In genomic region chr15:90225047-90225446, GRCh38 we compare ENCODE assay signal across 18 cellular contexts. TPM values are rescaled to one million over a fixed set of nuclear protein-coding genes. Genes with fewer than 3 reads are reported as not detected.
DNase-seq lines count a peak whose midpoint lies in the region; ATAC-seq and TF ChIP-seq lines count a peak whose summit lies in the region.
"Had no signal": no experiment of that assay in that cellular context is flagged by ENCODE, and none has a peak within 500 bp of the region (broad histone marks: within the 10 kb centered on the region; RNA-seq: fewer than 3 reads in every experiment).

No MANE protein-coding gene starts in this region.

- CTCF ChIA-PET in Panc1 (lab: Charles Lee): no interaction called here

- H2BK120ac ChIP-seq in neuronal stem cell (ENCODE audit: low read depth, low read length): peak overlapping the region; percentile 67

- H2BK5ac ChIP-seq in neuronal stem cell (ENCODE audit: low read length): no peak overlapping the region

- no TSS peak for BruUV-seq in Panc1 (replicated peaks; lab: Mats Ljungman, UMichigan)

- ATAC-seq in Panc1 (0 out of 2 replicates have a peak, but pooled peaks have one; percentile 0), HG02678 (IDR thresholded peaks at IDR 0.05; ENCODE audit: unreplicated experiment) (no peak), GM19397 (IDR thresholded peaks at IDR 0.05; ENCODE audit: unreplicated experiment) (no peak)

- H4K20me1 ChIP-seq in BLaER1: peaks cover 37% of the 10 kb centered on the region

- H3K23ac ChIP-seq in neuronal stem cell (ENCODE audit: low read depth, low read length, poor library complexity): peak overlapping the region; percentile 85

- H4K8ac ChIP-seq in neuronal stem cell (ENCODE audit: low read depth, low read length): no peak overlapping the region

- no CpG with 5 or more reads among the region's 17 CpGs for WGBS in neuronal stem cell (ENCODE audit: extremely low coverage in 2 of 2, insufficient read length in 2 of 2, insufficient replicate concordance in 1 of 2), 2 donors

- intact Hi-C loops in Panc1 (cut with micrococcal nuclease; ENCODE audit: unreplicated experiment): no loop called here

- H2BK12ac ChIP-seq in neuronal stem cell (ENCODE audit: low read length): no peak overlapping the region

- TF ChIP-seq CTCF in Panc1 (IDR thresholded peaks at IDR 0.05): no peak

- POLR2A ChIA-PET in Panc1 (lab: Charles Lee): no interaction called here

- H3K4me2 ChIP-seq in BLaER1 (peak overlapping the region; percentile 62), neuronal stem cell (ENCODE audit: insufficient read depth, low read length, poor library complexity, severe bottlenecking) (no peak overlapping the region)

- no peak overlapping the region for H4K91ac ChIP-seq in neuronal stem cell (ENCODE audit: low read depth, low read length, poor library complexity)

- H2AK5ac ChIP-seq in neuronal stem cell (ENCODE audit: low read depth, low read length): no peak overlapping the region

- no peak overlapping the region for H3K4ac ChIP-seq in neuronal stem cell (ENCODE audit: low read length)

- H3K4me1 ChIP-seq in BLaER1 (peaks cover 55% of the 10 kb centered on the region), Panc1 (ENCODE audit: control insufficient read depth, insufficient read depth, low read length) (peaks cover 98% of the 10 kb centered on the region), neuronal stem cell (ENCODE audit: control insufficient read depth in 2 of 2, insufficient read depth in 1 of 2, low read depth in 1 of 2, low read length in 2 of 2) (no peaks in the 10 kb centered on the region)

- H3K36me3 ChIP-seq in BLaER1 (peaks cover 94% of the 10 kb centered on the region), Panc1 (ENCODE audit: control insufficient read depth, insufficient read depth, low read length) (peaks cover 29% of the 10 kb centered on the region), neuronal stem cell (replicated peaks in 1 of 2; ENCODE audit: control insufficient read depth in 2 of 2, insufficient read depth in 2 of 2, low read length in 2 of 2) (peaks cover 52 to 79% of the 10 kb centered on the region in 2 donors)

- in situ Hi-C loops in Panc1 (cut with HindIII; ENCODE audit: low pct_unique_long_range_greater_than_20kb, low sequenced_read_pairs): no loop called here

- H2BK15ac ChIP-seq in neuronal stem cell (ENCODE audit: low read length): no peak overlapping the region

- no peak overlapping the region for H3K4me3 ChIP-seq in BLaER1
- no peak overlapping the region for H3K4me3 ChIP-seq in Panc1 (ENCODE audit: low read depth in 2 of 2, low read length in 2 of 2)
- peak overlapping the region in 1 of 2 donors; percentile 3 for H3K4me3 ChIP-seq in neuronal stem cell (ENCODE audit: low read length in 2 of 2)
- H3K4me3 ChIP-seq: GM23248 had no signal

- peaks cover 11% of the 10 kb centered on the region for H3K79me1 ChIP-seq in neuronal stem cell (ENCODE audit: low read depth, low read length)

- H3K27ac ChIP-seq in BLaER1 (peak overlapping the region; percentile 35; the same call in 1 of the 2 replicates), Panc1 (ENCODE audit: low read length) (peak overlapping the region; percentile 99), cingulate gyrus (ENCODE audit: low read depth, low read length) (peak overlapping the region; percentile 39), neuronal stem cell (replicated peaks; ENCODE audit: low read length) (no peak overlapping the region)
- H3K27ac ChIP-seq: 22Rv1, GM23248 had no signal

- peak overlapping the region; percentile 38 for H3K18ac ChIP-seq in neuronal stem cell (ENCODE audit: low read length)

- no peaks in the 10 kb centered on the region for H3K27me3 ChIP-seq in BLaER1
- H3K27me3 ChIP-seq in Panc1 (ENCODE audit: control insufficient read depth, insufficient read depth, low read length): no peaks in the 10 kb centered on the region
- H3K27me3 ChIP-seq in neuronal stem cell (ENCODE audit: control insufficient read depth in 3 of 3, insufficient read depth in 3 of 3, low read depth in 1 of 3, low read length in 3 of 3): no peaks in the 10 kb centered on the region

- DNase-seq in Panc1 (ENCODE audit: low read depth, low spot score) (no peak), neuronal stem cell (ENCODE audit: low spot score) (no peak)
- no peak for DNase-seq in activated CD8-positive, alpha-beta memory T cell treated with anti-CD3 and anti-CD28 coated beads, Interleukin-2, amount 50 U/mL, for 48 hours
- DNase-seq: C1 segment of cervical spinal cord; CD4-positive, CD25-positive, alpha-beta regulatory T cell; CD8-positive, alpha-beta memory T cell; DMS79; GF-D8; GM23248; HCEC 1CT; IMR-90; KBM-7 had no signal

- H3K9me3 ChIP-seq in BLaER1 (no peaks in the 10 kb centered on the region), Panc1 (ENCODE audit: control insufficient read depth, insufficient read depth, low read depth, low read length) (no peaks in the 10 kb centered on the region), neuronal stem cell (replicated peaks in 1 of 2; ENCODE audit: control insufficient read depth in 2 of 2, insufficient read depth in 1 of 2, low read depth in 1 of 2, low read length in 2 of 2) (no peaks in the 10 kb centered on the region)

- H3K14ac ChIP-seq in neuronal stem cell (ENCODE audit: low read length): no peak overlapping the region

- H2AFZ ChIP-seq in neuronal stem cell (ENCODE audit: low read length): no peak overlapping the region
- H2AFZ ChIP-seq: GM23248 had no signal

- H3K9ac ChIP-seq in BLaER1: no peak overlapping the region
- no peak overlapping the region for H3K9ac ChIP-seq in neuronal stem cell (ENCODE audit: low read depth, low read length, poor library complexity)
- H3K9ac ChIP-seq: GM23248 had no signal

RNA-seq across cellular contexts. Expression of gene CIB1, which starts 8.7 kb away (rescaled TPM):
- total RNA-seq in Panc1 (2021; ENCODE audit: unreplicated experiment): 193 TPM
- polyA plus RNA-seq in Panc1 (2012; ENCODE audit: insufficient read length): 352 TPM
- polyA plus RNA-seq in neuronal stem cell (2013, experiment 1 of 2): 18.7 TPM
- 18.6 TPM for polyA plus RNA-seq in neuronal stem cell (2013, experiment 2 of 2)

RNA-seq across cellular contexts. Expression of gene GDPGP1, which starts 9.0 kb away (rescaled TPM):
- 22.8 TPM for total RNA-seq in Panc1 (2021; ENCODE audit: unreplicated experiment)
- polyA plus RNA-seq in Panc1 (2012; ENCODE audit: insufficient read length): 11.7 TPM
- polyA plus RNA-seq in neuronal stem cell (2013, experiment 1 of 2): 1.2 TPM
- 1.6 TPM for polyA plus RNA-seq in neuronal stem cell (2013, experiment 2 of 2)

RNA-seq across cellular contexts. Expression of gene SEMA4B, which starts 23.9 kb away (rescaled TPM):
- 600 TPM for total RNA-seq in Panc1 (2021; ENCODE audit: unreplicated experiment)
- polyA plus RNA-seq in Panc1 (2012; ENCODE audit: insufficient read length): 1,018 TPM
- 15.2 TPM for polyA plus RNA-seq in neuronal stem cell (2013, experiment 1 of 2)
- 15.6 TPM for polyA plus RNA-seq in neuronal stem cell (2013, experiment 2 of 2)

RNA-seq across cellular contexts. Expression of gene TTLL13, which starts 24.3 kb away (rescaled TPM):
- 0.39 TPM for total RNA-seq in Panc1 (2021; ENCODE audit: unreplicated experiment)
- polyA plus RNA-seq in Panc1 (2012; ENCODE audit: insufficient read length): 0.17 TPM
- 0.32 TPM for polyA plus RNA-seq in neuronal stem cell (2013, experiment 1 of 2)
- 0.10 TPM for polyA plus RNA-seq in neuronal stem cell (2013, experiment 2 of 2)
- total RNA-seq: A673, GM23248, IMR-90 had no signal
- polyA plus RNA-seq: GM23248 had no signal

RNA-seq across cellular contexts. Expression of gene NGRN, which starts 40.4 kb away (rescaled TPM):
- 137 TPM for total RNA-seq in Panc1 (2021; ENCODE audit: unreplicated experiment)
- polyA plus RNA-seq in Panc1 (2012; ENCODE audit: insufficient read length): 85.4 TPM
- polyA plus RNA-seq in neuronal stem cell (2013, experiment 1 of 2): 106 TPM
- 104 TPM for polyA plus RNA-seq in neuronal stem cell (2013, experiment 2 of 2)
